Comparison of ENCODE assay signal across 20 cellular contexts in genomic region chr13:66661336-66661735, GRCh38.
DNase-seq lines count a peak whose midpoint lies in the region; ATAC-seq, FAIRE-seq and TF ChIP-seq lines count a peak whose summit lies in the region.
"Had no signal": no experiment of that assay in that cellular context is flagged by ENCODE, and none has a peak within 500 bp of the region (broad histone marks: within the 10 kb centered on the region; RNA-seq: fewer than 3 reads in every experiment).

No MANE protein-coding gene starts in this region.

- H3K79me2 ChIP-seq in DOHH2 (ENCODE audit: control insufficient read depth, low read length) (no peaks in the 10 kb centered on the region), OCI-LY7 (ENCODE audit: insufficient read depth, low read depth, low read length) (no peaks in the 10 kb centered on the region)

- DNase-seq in OCI-LY7 (ENCODE audit: low spot score) (no peak), NCI-H2171 treated with DMSO at 0.1 percent for 48 hours (lab: John Stamatoyannopoulos, UW) (no peak), nephron progenitor cell (no peak), frontal cortex (ENCODE audit: low spot score in 2 of 2) (no peak)
- DNase-seq: Caco-2; CD4-positive, CD25-positive, alpha-beta regulatory T cell; DMS53; H7; NCI-H1092 treated with DMSO at 0.1 percent for 48 hours; NCI-H146; NCI-H2081 treated with DMSO at 0.1 percent for 48 hours; NCI-H2227 treated with DMSO at 0.1 percent for 48 hours; NCI-H524 had no signal

- no peaks in the 10 kb centered on the region for H3K9me3 Mint-ChIP-seq in nephron progenitor cell
- H3K9me3 Mint-ChIP-seq: T-helper 1 cell treated with Interleukin-12 subunit alpha and Interleukin-12 subunit beta and Interleukin-4 antibody, amounts not matched to agents 30 μg/mL and 1 μg/mL, for 36 hours had no signal

- intact Hi-C loops in OCI-LY7 (cut with micrococcal nuclease; ENCODE audit: unreplicated experiment): no loop called here

- H3K27me3 ChIP-seq in DOHH2 (ENCODE audit: control insufficient read depth, low read length): no peaks in the 10 kb centered on the region

- no peaks in the 10 kb centered on the region for H4K20me1 ChIP-seq in DOHH2 (ENCODE audit: control insufficient read depth, insufficient read depth, low read depth, low read length)
- H4K20me1 ChIP-seq in OCI-LY7 (ENCODE audit: insufficient read depth, low read length): no peaks in the 10 kb centered on the region

- TF ChIP-seq CTCF in DOHH2 (IDR thresholded peaks at IDR 0.05; ENCODE audit: low read depth, low read length, poor library complexity, severe bottlenecking) (no peak), OCI-LY7 (conservative IDR thresholded peaks at IDR 0.05; ENCODE audit: low read length) (no peak), nephron progenitor cell (IDR thresholded peaks at IDR 0.05) (no peak)

- peak overlapping the region; percentile 52; the same call in 1 of the 2 replicates for H2AFZ ChIP-seq in OCI-LY7 (ENCODE audit: low read length)

- CTCF ChIA-PET in OCI-LY7 (lab: Charles Lee; ENCODE audit: unreplicated experiment): no interaction called here

- H3K4me3 ChIP-seq in DOHH2 (ENCODE audit: low read length) (peak overlapping the region; percentile 28; the same call in 1 of the 2 replicates), OCI-LY7 (ENCODE audit: low read depth, low read length, poor library complexity, severe bottlenecking) (peak overlapping the region; percentile 65)

- H3K4me2 ChIP-seq in DOHH2 (ENCODE audit: low read length) (peak overlapping the region; percentile 33), OCI-LY7 (ENCODE audit: low read length) (peak overlapping the region; percentile 87)

- H3K9me3 ChIP-seq in DOHH2 (ENCODE audit: control insufficient read depth, insufficient read depth, low read length): 0 out of 2 replicates have a peak, but pooled peaks cover 8% of the 10 kb centered on the region
- H3K9me3 ChIP-seq in OCI-LY7 (ENCODE audit: low read length): peaks cover 9% of the 10 kb centered on the region; the same call in 1 of the 2 replicates
- H3K9me3 ChIP-seq: Caco-2 had no signal

- ATAC-seq in GM18870 (IDR thresholded peaks at IDR 0.05; ENCODE audit: unreplicated experiment): no peak

- no TSS peak for BruUV-seq in OCI-LY7 (replicated peaks; lab: Mats Ljungman, UMichigan)

- H3K36me3 Mint-ChIP-seq in nephron progenitor cell (ENCODE audit: low read depth): no peaks in the 10 kb centered on the region
- H3K36me3 Mint-ChIP-seq: CD4-positive, CD25-positive, alpha-beta regulatory T cell had no signal

- H3K27ac Mint-ChIP-seq in nephron progenitor cell: no peak overlapping the region
- H3K27ac Mint-ChIP-seq: CD4-positive, CD25-positive, alpha-beta regulatory T cell; T-helper 1 cell treated with Interleukin-12 subunit alpha and Interleukin-12 subunit beta and Interleukin-4 antibody, amounts not matched to agents 30 μg/mL and 1 μg/mL, for 36 hours had no signal

- POLR2A ChIA-PET in OCI-LY7 (lab: Charles Lee): interaction anchor here (0.7 to 1.4 kb wide), 8 partner anchors 9 to 162 kb away, joined by 3 to 6 read pairs (median 3); no protein-coding TSS in a partner anchor

- peak; percentile 43 for FAIRE-seq in islet of Langerhans (lab: Jason Lieb, UNC)
- no peak for FAIRE-seq in frontal cortex (lab: Jason Lieb, UNC)
- FAIRE-seq: GM12892, GM18507 had no signal

- peaks cover 76% of the 10 kb centered on the region for H3K4me1 ChIP-seq in DOHH2 (ENCODE audit: control insufficient read depth, low read length)
- H3K4me1 ChIP-seq in OCI-LY7 (ENCODE audit: insufficient read depth, low read length, poor library complexity, severe bottlenecking): peaks cover 59% of the 10 kb centered on the region
- H3K4me1 ChIP-seq: Caco-2 had no signal

- no peak overlapping the region for H3K4me3 Mint-ChIP-seq in nephron progenitor cell
- H3K4me3 Mint-ChIP-seq: B cell; T-helper 1 cell treated with Interleukin-12 subunit alpha and Interleukin-12 subunit beta and Interleukin-4 antibody, amounts not matched to agents 30 μg/mL and 1 μg/mL, for 36 hours had no signal

- H3K36me3 ChIP-seq in DOHH2 (ENCODE audit: control insufficient read depth, low read length) (peaks cover 33% of the 10 kb centered on the region), OCI-LY7 (ENCODE audit: insufficient read depth, low read length) (peaks cover 24% of the 10 kb centered on the region)

- H3K27me3 Mint-ChIP-seq in nephron progenitor cell (ENCODE audit: low read depth, poor library complexity): no peaks in the 10 kb centered on the region
- H3K27me3 Mint-ChIP-seq: B cell; CD4-positive, CD25-positive, alpha-beta regulatory T cell had no signal

- H3K9me2 ChIP-seq in DOHH2 (replicated peaks; ENCODE audit: control insufficient read depth, low read length) (no peaks in the 10 kb centered on the region), OCI-LY7 (ENCODE audit: insufficient read depth, low read length) (no peaks in the 10 kb centered on the region)

- H3K4me1 Mint-ChIP-seq in nephron progenitor cell: peaks cover 63% of the 10 kb centered on the region
- H3K4me1 Mint-ChIP-seq: CD4-positive, CD25-positive, alpha-beta regulatory T cell had no signal

- H3F3A ChIP-seq in DOHH2 (ENCODE audit: control insufficient read depth, insufficient read depth): peaks cover 17% of the 10 kb centered on the region

- H3K27ac ChIP-seq in DOHH2 (ENCODE audit: low read depth, low read length): peak overlapping the region; percentile 93; the same call in 1 of the 2 replicates
- peak overlapping the region; percentile 96 for H3K27ac ChIP-seq in OCI-LY7 (ENCODE audit: low read depth, low read length, poor library complexity, severe bottlenecking)
